Comparison of ENCODE assay signal across 31 cellular contexts in genomic region chr15:91117375-91117774, GRCh38. TPM values are rescaled to one million over a fixed set of nuclear protein-coding genes. Genes with fewer than 3 reads are reported as not detected.
"Had no signal": no experiment of that assay in that cellular context is flagged by ENCODE, and none has a peak within 500 bp of the region (broad histone marks: within the 10 kb centered on the region; RNA-seq: fewer than 3 reads in every experiment).

No MANE protein-coding gene starts in this region.

- H3K4me1 ChIP-seq: ascending aorta, breast epithelium had no signal

- DNase-seq: activated CD4-positive, alpha-beta memory T cell treated with anti-CD3 and anti-CD28 coated beads, Interleukin-2, amount 10 ng/mL, durations not matched to agents 7 days and 5 days; activated CD4-positive, alpha-beta T cell treated with anti-CD3 and anti-CD28 coated beads for 1 hour; activated CD4-positive, alpha-beta T cell treated with anti-CD3 and anti-CD28 coated beads for 36 hours; activated CD4-positive, alpha-beta T cell treated with anti-CD3 and anti-CD28 coated beads for 48 hours; activated CD4-positive, alpha-beta T cell treated with anti-CD3 and anti-CD28 coated beads, Interleukin-2, amount 10 ng/mL, durations not matched to agents 7 days and 5 days; activated CD4-positive, alpha-beta T cell treated with anti-CD3 and anti-CD28 coated beads, Interleukin-2, amount 50 U/mL, for 48 hours; activated CD4-positive, CD25-positive, alpha-beta regulatory T cell; activated CD8-positive, alpha-beta memory T cell treated with anti-CD3 and anti-CD28 coated beads for 24 hours; activated CD8-positive, alpha-beta memory T cell treated with anti-CD3 and anti-CD28 coated beads, Interleukin-2, amount 10 ng/mL, durations not matched to agents 7 days and 5 days; activated CD8-positive, alpha-beta memory T cell treated with anti-CD3 and anti-CD28 coated beads, Interleukin-2, amount 50 U/mL, for 48 hours; activated CD8-positive, alpha-beta T cell treated with anti-CD3 and anti-CD28 coated beads, Interleukin-2, amount 10 ng/mL, durations not matched to agents 7 days and 5 days; activated effector memory CD4-positive, alpha-beta T cell treated with Interleukin-2 at 50 U/mL for 16 hours; activated gamma-delta T cell; activated naive CD4-positive, alpha-beta T cell treated with anti-CD3 and anti-CD28 coated beads, Interleukin-2, amount 10 ng/mL, durations not matched to agents 7 days and 5 days; activated naive CD4-positive, alpha-beta T cell treated with Interleukin-2 at 50 U/mL for 16 hours; activated naive CD8-positive, alpha-beta T cell treated with anti-CD3 and anti-CD28 coated beads, Interleukin-2, amount 10 ng/mL, durations not matched to agents 7 days and 5 days; activated naive CD8-positive, alpha-beta T cell treated with anti-CD3 and anti-CD28 coated beads, Interleukin-2, amount 50 U/mL, for 24 hours; activated T-cell treated with anti-CD3 and anti-CD28 coated beads, Interleukin-2, amount 50 U/mL, for 24 hours; activated T-cell treated with anti-CD3 and anti-CD28 coated beads, Interleukin-2, amount 50 U/mL, for 48 hours; amygdala; anterior cingulate cortex; brain microvascular endothelial cell; central memory CD4-positive, alpha-beta T cell; T-helper 1 cell; T-helper 2 cell; T-helper 9 cell had no signal

- H3K36me3 ChIP-seq: ascending aorta, brain microvascular endothelial cell, breast epithelium had no signal

- H3K9me3 ChIP-seq: ascending aorta, breast epithelium had no signal

- H3K27ac ChIP-seq: ascending aorta, breast epithelium had no signal

- FAIRE-seq: TTC549 had no signal

- H3K27me3 ChIP-seq: ascending aorta, brain microvascular endothelial cell, breast epithelium had no signal

- H3K4me3 ChIP-seq: ascending aorta, breast epithelium had no signal

- ATAC-seq: activated CD4-positive, alpha-beta T cell treated with anti-CD3 and anti-CD28 coated beads for 36 hours; activated CD4-positive, CD25-positive, alpha-beta regulatory T cell treated with anti-CD3 and anti-CD28 coated beads, Interleukin-2, amount 50 U/mL, for 24 hours; activated CD8-positive, alpha-beta memory T cell treated with anti-CD3 and anti-CD28 coated beads, Interleukin-2, amount 10 ng/mL, durations not matched to agents 7 days and 5 days; activated CD8-positive, alpha-beta T cell treated with anti-CD3 and anti-CD28 coated beads, Interleukin-2, amount 10 ng/mL, durations not matched to agents 7 days and 5 days; activated naive CD8-positive, alpha-beta T cell treated with anti-CD3 and anti-CD28 coated beads, Interleukin-2, amount 50 U/mL, for 24 hours; WTC11 had no signal

RNA-seq across cellular contexts. Expression of gene SV2B, which starts 17.3 kb away (rescaled TPM):
- total RNA-seq: activated CD8-positive, alpha-beta memory T cell treated with anti-CD3 and anti-CD28 coated beads, Interleukin-2, amount 10 ng/mL, durations not matched to agents 7 days and 5 days; activated CD8-positive, alpha-beta T cell treated with anti-CD3 and anti-CD28 coated beads, Interleukin-2, amount 10 ng/mL, durations not matched to agents 7 days and 5 days had no signal
